ENCODE assay signal across 3 cellular contexts in genomic region chr9:98826716-98827115, GRCh38.
"Had no signal": no experiment of that assay in that cellular context is flagged by ENCODE, and none has a peak within 500 bp of the region (broad histone marks: within the 10 kb centered on the region; RNA-seq: fewer than 3 reads in every experiment).

No MANE protein-coding gene starts in this region.

- DNase-seq: GDM1, GF-D8 had no signal

- ATAC-seq: GM12878 had no signal

- H3K4me3 ChIP-seq: GM12878 had no signal
